10 cellular contexts compared by ENCODE assay signal in the genomic region with DNA sequence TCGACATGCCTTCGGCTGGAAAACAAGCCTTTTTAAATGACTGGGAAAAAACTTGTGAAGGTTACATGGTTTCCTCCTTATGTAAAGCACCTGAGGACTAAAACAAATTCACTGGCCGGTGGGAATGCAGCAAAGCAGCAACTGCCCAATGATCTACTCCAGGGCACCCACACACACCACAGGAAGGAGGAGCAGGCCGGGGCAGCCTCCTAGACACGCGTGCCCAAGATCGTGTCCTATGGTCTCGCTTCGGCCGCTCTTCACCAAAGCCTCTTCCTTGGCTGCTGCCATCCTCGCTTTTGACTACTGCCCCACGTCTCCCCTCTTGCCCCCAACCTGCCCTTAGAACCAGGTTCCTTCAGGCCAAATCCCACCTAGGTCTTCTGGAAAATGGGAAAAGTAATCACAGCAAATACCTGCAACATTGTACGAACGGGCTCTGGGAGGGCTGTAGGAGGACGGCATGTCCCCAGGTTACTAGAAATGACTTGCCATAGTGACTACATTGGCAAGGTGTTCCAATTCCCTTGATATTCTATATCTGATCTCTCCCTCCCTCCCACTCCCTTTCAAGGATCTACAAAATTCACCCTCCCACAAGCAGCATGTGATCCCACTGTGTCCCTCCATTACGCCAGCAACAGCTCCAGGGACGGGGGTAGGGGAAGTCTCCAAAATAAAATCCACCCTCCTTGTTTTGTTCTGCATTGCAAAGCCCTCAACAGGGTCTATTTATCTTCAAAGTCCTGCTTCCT.
DNase-seq lines count a peak whose midpoint lies in the region; ATAC-seq and TF ChIP-seq lines count a peak whose summit lies in the region.
"Had no signal": no experiment of that assay in that cellular context is flagged by ENCODE, and none has a peak within 500 bp of the region (broad histone marks: within the 10 kb centered on the region; RNA-seq: fewer than 3 reads in every experiment).

No MANE protein-coding gene starts in this region.

- H3K9ac ChIP-seq in fibroblast of lung (ENCODE audit: insufficient read depth, low read length) (peak overlapping the region; percentile 34), rectal smooth muscle tissue (ENCODE audit: low read length) (no peak overlapping the region)

- peaks cover 75% of the 10 kb centered on the region for H3K4me1 ChIP-seq in CD4-positive, CD25-positive, alpha-beta regulatory T cell (ENCODE audit: control insufficient read depth, insufficient read depth, low read length, poor library complexity, severe bottlenecking)
- H3K4me1 ChIP-seq in SJSA1 (replicated peaks): peaks cover 76% of the 10 kb centered on the region
- peaks cover 49% of the 10 kb centered on the region for H3K4me1 ChIP-seq in fibroblast of lung (ENCODE audit: control insufficient read depth, extremely low read depth, insufficient read depth, low read length)
- H3K4me1 ChIP-seq in rectal smooth muscle tissue (ENCODE audit: control insufficient read depth, insufficient read depth, low read length): peaks cover 86% of the 10 kb centered on the region

- no peak for ATAC-seq in CD4-positive, CD25-positive, alpha-beta regulatory T cell (ENCODE audit: low read depth in 2 of 2)
- no peak for ATAC-seq in GM18867 (IDR thresholded peaks at IDR 0.05; ENCODE audit: unreplicated experiment)

- no peaks in the 10 kb centered on the region for H3K9me3 Mint-ChIP-seq in CD4-positive, CD25-positive, alpha-beta regulatory T cell

- H3K4me1 Mint-ChIP-seq in CD4-positive, CD25-positive, alpha-beta regulatory T cell: peaks cover 50 to 99% (median 72%) of the 10 kb centered on the region in 4 donors

- no peak overlapping the region for H3K4me3 ChIP-seq in CD4-positive, CD25-positive, alpha-beta regulatory T cell (ENCODE audit: low read depth, low read length)
- H3K4me3 ChIP-seq in SJSA1: no peak overlapping the region
- H3K4me3 ChIP-seq in fibroblast of lung (replicated peaks in 1 of 4; ENCODE audit: control extremely low read depth in 1 of 4, insufficient read depth in 1 of 4, low read depth in 3 of 4, low read length in 4 of 4): no peak overlapping the region
- H3K4me3 ChIP-seq in rectal smooth muscle tissue (ENCODE audit: low read length): peak overlapping the region; percentile 7
- H3K4me3 ChIP-seq in MG63: no peak overlapping the region

- no peak overlapping the region for H3K27ac ChIP-seq in CD4-positive, CD25-positive, alpha-beta regulatory T cell (ENCODE audit: insufficient read depth, low read length, poor library complexity, severe bottlenecking)
- peak overlapping the region; percentile 98 for H3K27ac ChIP-seq in SJSA1
- peak overlapping the region; percentile 89 for H3K27ac ChIP-seq in fibroblast of lung (ENCODE audit: insufficient read depth, low read length)
- H3K27ac ChIP-seq in rectal smooth muscle tissue (ENCODE audit: low read depth, low read length): peak overlapping the region; percentile 99

- in situ Hi-C loops in GM13977 (cut with MboI; ENCODE audit: low pct_unique_long_range_greater_than_20kb, low sequenced_read_pairs, unreplicated experiment): no loop called here

- H3K4me3 Mint-ChIP-seq in CD4-positive, CD25-positive, alpha-beta regulatory T cell: peak overlapping the region in 2 of 4 donors; percentile 31 to 50

- peak overlapping the region; percentile 4 to 91 (median 69) for H3K27ac Mint-ChIP-seq in CD4-positive, CD25-positive, alpha-beta regulatory T cell

- TF ChIP-seq CTCF in fibroblast of lung (conservative IDR thresholded peaks at IDR 0.05 in 1 of 2, IDR thresholded peaks at IDR 0.05 in 1 of 2; ENCODE audit: low read depth in 1 of 2, low read length in 2 of 2) (no peak), GM13977 (IDR thresholded peaks at IDR 0.05; ENCODE audit: extremely low read depth, insufficient read depth, missing control alignments) (no peak)

- peaks cover 11% of the 10 kb centered on the region for H3K36me3 ChIP-seq in CD4-positive, CD25-positive, alpha-beta regulatory T cell (ENCODE audit: control insufficient read depth, insufficient read depth, low read length)
- H3K36me3 ChIP-seq in SJSA1 (peaks cover 10% of the 10 kb centered on the region), fibroblast of lung (ENCODE audit: control insufficient read depth, insufficient read depth, low read length) (peaks cover 3% of the 10 kb centered on the region), rectal smooth muscle tissue (ENCODE audit: control insufficient read depth, insufficient read depth, low read length) (peaks cover 3% of the 10 kb centered on the region), MG63 (peaks cover 50% of the 10 kb centered on the region)

- H3K9me3 ChIP-seq in CD4-positive, CD25-positive, alpha-beta regulatory T cell (ENCODE audit: control insufficient read depth in 2 of 2, low read length in 2 of 2): no peaks in the 10 kb centered on the region
- H3K9me3 ChIP-seq in SJSA1 (replicated peaks) (no peaks in the 10 kb centered on the region), fibroblast of lung (ENCODE audit: control insufficient read depth, insufficient read depth, low read depth, low read length) (no peaks in the 10 kb centered on the region), MG63 (no peaks in the 10 kb centered on the region)

- no peaks in the 10 kb centered on the region for H4K20me1 ChIP-seq in fibroblast of lung (ENCODE audit: control insufficient read depth, extremely low read depth, insufficient read depth, low read length)

- no peak overlapping the region for H2AFZ ChIP-seq in fibroblast of lung (ENCODE audit: low read length)

- no peaks in the 10 kb centered on the region for H3K27me3 ChIP-seq in CD4-positive, CD25-positive, alpha-beta regulatory T cell (ENCODE audit: control insufficient read depth, insufficient read depth, low read length)
- H3K27me3 ChIP-seq in SJSA1 (replicated peaks) (no peaks in the 10 kb centered on the region), fibroblast of lung (ENCODE audit: control insufficient read depth, insufficient read depth, low read length) (no peaks in the 10 kb centered on the region), rectal smooth muscle tissue (ENCODE audit: control insufficient read depth, insufficient read depth, low read length) (no peaks in the 10 kb centered on the region), MG63 (no peaks in the 10 kb centered on the region)

- no peaks in the 10 kb centered on the region for H3K27me3 Mint-ChIP-seq in CD4-positive, CD25-positive, alpha-beta regulatory T cell

- H3K36me3 Mint-ChIP-seq in CD4-positive, CD25-positive, alpha-beta regulatory T cell: peaks cover 19% of the 10 kb centered on the region

- H3K79me2 ChIP-seq in fibroblast of lung (ENCODE audit: control insufficient read depth, insufficient read depth, low read length): no peaks in the 10 kb centered on the region

- DNase-seq in CD4-positive, CD25-positive, alpha-beta regulatory T cell: no peak
- DNase-seq in SJSA1 (ENCODE audit: low read depth in 1 of 2, low spot score in 2 of 2) (no peak), fibroblast of lung (ENCODE audit: low read depth in 2 of 2) (no peak), UCSD-AML1 (lab: John Stamatoyannopoulos, UW; ENCODE audit: unreplicated experiment) (no peak), MG63 (no peak), GM13977 (ENCODE audit: low spot score) (no peak)
- DNase-seq: activated T-cell treated with anti-CD3 and anti-CD28 coated beads, Interleukin-2, amount 50 U/mL, for 1 hour; DMS53 had no signal

- H3K4me2 ChIP-seq in fibroblast of lung (ENCODE audit: extremely low read depth, insufficient read depth, low read length): peak overlapping the region; percentile 84
